In the genomic region with DNA sequence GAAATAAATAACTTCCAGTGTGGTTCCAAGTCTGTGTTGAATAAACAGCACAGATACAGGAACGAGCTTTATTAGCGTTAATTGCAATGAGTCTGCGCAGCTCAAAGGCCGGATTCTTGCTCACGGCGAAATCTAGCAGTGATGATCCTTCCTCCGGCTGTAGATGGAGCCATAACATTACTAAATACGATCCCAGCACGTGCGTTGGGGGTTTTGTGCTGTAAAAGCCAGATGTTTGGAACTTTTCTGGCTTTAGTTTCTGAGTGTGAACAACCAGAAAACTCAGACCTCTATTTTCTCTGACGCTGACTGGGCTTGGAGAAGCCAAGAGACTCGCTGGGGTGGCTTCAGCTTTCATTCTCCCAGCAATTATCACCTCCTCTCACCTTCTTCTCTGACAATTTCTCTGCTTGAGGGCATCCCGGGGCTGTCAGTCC, we compare ENCODE assay signal across 8 cellular contexts. TPM values are rescaled to one million over a fixed set of nuclear protein-coding genes. Genes with fewer than 3 reads are reported as not detected.
DNase-seq lines count a peak whose midpoint lies in the region; ATAC-seq and TF ChIP-seq lines count a peak whose summit lies in the region.

No MANE protein-coding gene starts in this region.

- H3K4me2 ChIP-seq in trophoblast cell (ENCODE audit: low read length), result no peak overlapping the region

- no peak overlapping the region for H3K27ac ChIP-seq in RWPE2 (ENCODE audit: poor library complexity, severe bottlenecking)
- H3K27ac ChIP-seq in trophoblast cell (ENCODE audit: low read depth, low read length), result no peak overlapping the region

- H2BK12ac ChIP-seq in trophoblast cell (ENCODE audit: low read length), result no peak overlapping the region

- no CpG with 5 or more reads among the region's 13 CpGs for WGBS in trophoblast cell (ENCODE audit: extremely low coverage, insufficient coverage, insufficient read length)

- H3K79me1 ChIP-seq in trophoblast cell (ENCODE audit: low read length), result no peaks in the 10 kb centered on the region

- H3K4me3 ChIP-seq in MG63 (no peak overlapping the region), RWPE2 (ENCODE audit: severe bottlenecking) (no peak overlapping the region), trophoblast cell (ENCODE audit: low read depth, low read length) (no peak overlapping the region)

- no peaks in the 10 kb centered on the region for H3K9me3 ChIP-seq in MG63
- no peaks in the 10 kb centered on the region for H3K9me3 ChIP-seq in RWPE2 (ENCODE audit: severe bottlenecking)
- no peaks in the 10 kb centered on the region for H3K9me3 ChIP-seq in trophoblast cell (ENCODE audit: insufficient read depth, low read depth, low read length)

- H3K4me1 ChIP-seq in RWPE2 (ENCODE audit: insufficient read depth, poor library complexity, severe bottlenecking), result no peaks in the 10 kb centered on the region
- peaks cover 4% of the 10 kb centered on the region in 2 experiments for H3K4me1 ChIP-seq in trophoblast cell (ENCODE audit: control insufficient read depth in 1 of 2, insufficient read depth in 2 of 2, low read length in 2 of 2)

- no peaks in the 10 kb centered on the region; the same call in none of the 2 replicates for H3K27me3 ChIP-seq in MG63
- peaks cover 1% of the 10 kb centered on the region for H3K27me3 ChIP-seq in RWPE2 (ENCODE audit: insufficient read depth, poor library complexity, severe bottlenecking)
- no peaks in the 10 kb centered on the region for H3K27me3 ChIP-seq in trophoblast cell (ENCODE audit: insufficient read depth, low read length)

- H2BK5ac ChIP-seq in trophoblast cell (ENCODE audit: low read depth, low read length, poor library complexity), result no peak overlapping the region

- ATAC-seq in GM21723 (IDR thresholded peaks at IDR 0.05; ENCODE audit: unreplicated experiment) (peak; percentile 81), RWPE2 (ENCODE audit: low read depth) (peak; percentile 83), GM18909 (IDR thresholded peaks at IDR 0.05; ENCODE audit: poor library complexity, unreplicated experiment) (no peak)

- TF ChIP-seq CTCF in RWPE2 (IDR thresholded peaks at IDR 0.05; ENCODE audit: poor library complexity, severe bottlenecking), result peak; percentile 83

- H3K79me2 ChIP-seq in trophoblast cell (ENCODE audit: control insufficient read depth, insufficient read depth, low read length, poor library complexity), result no peaks in the 10 kb centered on the region

- H2AK5ac ChIP-seq in trophoblast cell (ENCODE audit: low read length), result no peak overlapping the region

- H3K9ac ChIP-seq in trophoblast cell (ENCODE audit: low read length), result no peak overlapping the region

- H2BK120ac ChIP-seq in trophoblast cell (ENCODE audit: insufficient read depth, low read length, poor library complexity), result no peak overlapping the region

- DNase-seq in DMS79 (lab: John Stamatoyannopoulos, UW), result peak; percentile 35
- DNase-seq in MG63, result peak; percentile 78
- no peak for DNase-seq in RWPE2 (ENCODE audit: low spot score)
- DNase-seq in activated naive CD4-positive, alpha-beta T cell treated with Interleukin-2 at 50 U/mL for 16 hours, result peak; percentile 50
- peak; percentile 66 for DNase-seq in globus pallidus (ENCODE audit: low spot score)
- DNase-seq in trophoblast cell, result peak; percentile 31 to 75

- H4K91ac ChIP-seq in trophoblast cell (ENCODE audit: low read depth, low read length), result no peak overlapping the region

- no peaks in the 10 kb centered on the region for H3K36me3 ChIP-seq in MG63
- H3K36me3 ChIP-seq in RWPE2 (ENCODE audit: low read depth), result no peaks in the 10 kb centered on the region
- H3K36me3 ChIP-seq in trophoblast cell (ENCODE audit: control insufficient read depth in 1 of 2, insufficient read depth in 2 of 2, low read length in 2 of 2), result no peaks in the 10 kb centered on the region

- H4K8ac ChIP-seq in trophoblast cell (ENCODE audit: low read depth, low read length), result no peak overlapping the region

- no peak overlapping the region for H3K23ac ChIP-seq in trophoblast cell (ENCODE audit: low read length)

- H3K4ac ChIP-seq in trophoblast cell (ENCODE audit: low read depth, low read length), result no peak overlapping the region

- no peak overlapping the region for H2AFZ ChIP-seq in trophoblast cell (ENCODE audit: insufficient read depth, low read length, poor library complexity)

- no peak overlapping the region for H4K12ac ChIP-seq in trophoblast cell (ENCODE audit: low read depth, low read length)

- H3K18ac ChIP-seq in trophoblast cell (ENCODE audit: low read length), result no peak overlapping the region

- H3K14ac ChIP-seq in trophoblast cell (ENCODE audit: low read length), result no peak overlapping the region

RNA-seq across cellular contexts. Expression of a gene that starts 47.0 kb away (rescaled TPM):
- 22.6 and 31.2 TPM in 2 replicates for total RNA-seq in MG63 (2014; rRNA removed; shearing (Covaris generic); ENCODE audit: low replicate concordance)
- 35.9 and 37.5 TPM in 2 replicates for polyA plus RNA-seq in trophoblast cell (2013)
